In the genomic region with DNA sequence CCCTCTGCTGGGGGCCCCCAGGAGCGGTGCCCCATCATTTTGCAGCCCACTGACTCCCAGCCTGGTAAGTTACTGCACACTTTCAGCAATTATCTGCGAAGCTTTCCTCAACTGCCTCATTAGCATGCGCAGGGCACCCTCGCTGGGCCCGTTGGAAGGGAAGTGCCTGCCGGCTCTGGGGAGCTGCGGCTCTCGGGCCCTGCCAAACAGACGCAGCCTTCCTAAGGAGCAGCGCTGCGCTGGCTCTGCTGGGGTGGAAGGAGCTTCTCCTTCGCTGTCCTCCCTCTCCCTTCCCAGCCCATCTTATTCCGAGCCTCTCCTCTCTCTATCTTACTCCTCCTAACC, we compare ENCODE assay signal across 8 cellular contexts.
DNase-seq lines count a peak whose midpoint lies in the region; ATAC-seq and TF ChIP-seq lines count a peak whose summit lies in the region.

No MANE protein-coding gene starts in this region.

- intact Hi-C loops in vagina (cut with DNase I), result no loop called here

- ATAC-seq in GM19397 (IDR thresholded peaks at IDR 0.05; ENCODE audit: unreplicated experiment), result no peak

- no peak for TF ChIP-seq POLR2A in NB4 (IDR thresholded peaks at IDR 0.05; ENCODE audit: extremely low read depth, insufficient read length)
- TF ChIP-seq POLR2A in vagina (IDR thresholded peaks at IDR 0.05), result no peak

- H3K4me3 ChIP-seq in AG10803 (ENCODE audit: low read length) (no peak overlapping the region; the same call in 1 of the 2 replicates), NB4 (ENCODE audit: low read depth, low read length) (no peak overlapping the region), epithelial cell of esophagus (ENCODE audit: low read length) (no peak overlapping the region), vagina (peak overlapping the region; percentile 27 to 45)

- no peak overlapping the region for H3K27ac ChIP-seq in vagina

- no peaks in the 10 kb centered on the region for H3K36me3 ChIP-seq in vagina

- H3K4me1 ChIP-seq in vagina, result peaks cover 11% of the 10 kb centered on the region

- peak; percentile 21 for DNase-seq in AG10803 (ENCODE audit: low read depth)
- DNase-seq in NB4 (ENCODE audit: low read depth), result peak; percentile 36
- DNase-seq in epithelial cell of esophagus (ENCODE audit: low read depth), result peak; percentile 32
- peak; percentile 46 for DNase-seq in middle frontal gyrus (ENCODE audit: extremely low spot score, low spot score)
- DNase-seq in vagina (ENCODE audit: extremely low spot score in 2 of 2), result no peak
- no peak for DNase-seq in activated CD4-positive, alpha-beta T cell treated with anti-CD3 and anti-CD28 coated beads, Interleukin-2, amount 50 U/mL, for 4 hours
- no peak for DNase-seq in NOMO-1 treated with DMSO at 0.1 percent for 48 hours (lab: John Stamatoyannopoulos, UW; ENCODE audit: unreplicated experiment)

- no peak for TF ChIP-seq CTCF in AG10803 (conservative IDR thresholded peaks at IDR 0.05; ENCODE audit: low read length)
- TF ChIP-seq CTCF in NB4 (IDR thresholded peaks at IDR 0.05; ENCODE audit: low read depth, low read length), result no peak
- TF ChIP-seq CTCF in epithelial cell of esophagus (IDR thresholded peaks at IDR 0.05; ENCODE audit: insufficient read depth, low read depth, low read length, missing control alignments), result no peak
- no peak for TF ChIP-seq CTCF in vagina (IDR thresholded peaks at IDR 0.05)

- H3K9me3 ChIP-seq in vagina, result no peaks in the 10 kb centered on the region

- H3K27me3 ChIP-seq in vagina, result no peaks in the 10 kb centered on the region

Comparison
In these comparisons a context has a peak if more than half of its experiments do, and no peak if none do; other contexts are left out.
1. DNase-seq: peak in AG10803 (single experiment), NB4 (single experiment), epithelial cell of esophagus (single experiment) and middle frontal gyrus (single experiment); none in vagina (0 of 2), activated CD4-positive, alpha-beta T cell treated with anti-CD3 and anti-CD28 coated beads, Interleukin-2, amount 50 U/mL, for 4 hours (0 of 2) and NOMO-1 treated with DMSO at 0.1 percent for 48 hours (single experiment).
2. H3K4me3 ChIP-seq: peak in vagina (2 of 2); none in AG10803 (single experiment), NB4 (single experiment) and epithelial cell of esophagus (single experiment).